In genomic region chr10:77011823-77012566, GRCh38 we compare ENCODE assay signal across 19 cellular contexts.
DNase-seq lines count a peak whose midpoint lies in the region; ATAC-seq and TF ChIP-seq lines count a peak whose summit lies in the region.
"Had no signal": no experiment of that assay in that cellular context is flagged by ENCODE, and none has a peak within 500 bp of the region (broad histone marks: within the 10 kb centered on the region; RNA-seq: fewer than 3 reads in every experiment).

No MANE protein-coding gene starts in this region.

- DNase-seq in GM03348 (ENCODE audit: low spot score) (peak; percentile 57), fibroblast of lung (ENCODE audit: low read depth in 2 of 2) (no peak), lung microvascular endothelial cell (ENCODE audit: low read depth in 2 of 2) (peak; percentile 23 to 30), thyroid gland (no peak), NCI-H1694 (lab: John Stamatoyannopoulos, UW) (no peak), HUDEP-2 (lab: John Stamatoyannopoulos, UW; ENCODE audit: unreplicated experiment in 76 of 76) (no peak), NCI-H345 treated with DMSO at 0.1 percent for 48 hours (lab: John Stamatoyannopoulos, UW; ENCODE audit: unreplicated experiment) (no peak)
- DNase-seq: activated CD8-positive, alpha-beta T cell treated with anti-CD3 and anti-CD28 coated beads, Interleukin-2, amount 10 ng/mL, durations not matched to agents 7 days and 5 days; effector CD4-positive, alpha-beta T cell; foreskin melanocyte; NCI-H2029 treated with DMSO at 0.1 percent for 48 hours; NCI-H524; SHP77; stimulated activated CD4-positive, alpha-beta T cell treated with anti-CD3 and anti-CD28 coated beads, Interleukin-12 subunit alpha, Interleukin-12 subunit beta, amount 100 ng/mL, for 4 hours; WERI-Rb-1 had no signal

- peak overlapping the region; percentile 21 for H3K4me2 ChIP-seq in fibroblast of lung (ENCODE audit: extremely low read depth, insufficient read depth, low read length)

- no peaks in the 10 kb centered on the region for H3K9me3 ChIP-seq in fibroblast of lung (ENCODE audit: control insufficient read depth, insufficient read depth, low read depth, low read length)
- no peaks in the 10 kb centered on the region for H3K9me3 ChIP-seq in thyroid gland

- no peaks in the 10 kb centered on the region for H3K36me3 ChIP-seq in fibroblast of lung (ENCODE audit: control insufficient read depth, insufficient read depth, low read length)
- no peaks in the 10 kb centered on the region for H3K36me3 ChIP-seq in thyroid gland
- H3K36me3 ChIP-seq: cardiac muscle cell, WERI-Rb-1 had no signal

- H3K4me3 ChIP-seq in fibroblast of lung (replicated peaks in 1 of 4; ENCODE audit: control extremely low read depth in 1 of 4, insufficient read depth in 1 of 4, low read depth in 3 of 4, low read length in 4 of 4) (no peak overlapping the region), thyroid gland (replicated peaks in 1 of 3) (no peak overlapping the region)
- H3K4me3 ChIP-seq: cardiac muscle cell had no signal

- no peak overlapping the region for H3K27ac ChIP-seq in fibroblast of lung (ENCODE audit: insufficient read depth, low read length)
- H3K27ac ChIP-seq in thyroid gland, result peak overlapping the region; percentile 3 to 59 (median 51)
- H3K27ac ChIP-seq: cardiac muscle cell, parathyroid adenoma, WERI-Rb-1 had no signal

- H3K4me1 ChIP-seq in fibroblast of lung (ENCODE audit: control insufficient read depth, extremely low read depth, insufficient read depth, low read length), result peaks cover 10% of the 10 kb centered on the region
- H3K4me1 ChIP-seq in thyroid gland, result peaks cover 0 to 3% of the 10 kb centered on the region in 2 donors
- H3K4me1 ChIP-seq: parathyroid adenoma had no signal

- H3K27me3 ChIP-seq in fibroblast of lung (ENCODE audit: control insufficient read depth, insufficient read depth, low read length) (no peaks in the 10 kb centered on the region), thyroid gland (no peaks in the 10 kb centered on the region)
- H3K27me3 ChIP-seq: cardiac muscle cell had no signal

- H2AFZ ChIP-seq in fibroblast of lung (ENCODE audit: low read length), result no peak overlapping the region
- H2AFZ ChIP-seq: parathyroid adenoma had no signal

- TF ChIP-seq CTCF in fibroblast of lung (conservative IDR thresholded peaks at IDR 0.05 in 1 of 2, IDR thresholded peaks at IDR 0.05 in 1 of 2; ENCODE audit: low read depth in 1 of 2, low read length in 2 of 2) (no peak), thyroid gland (IDR thresholded peaks at IDR 0.05) (no peak)

- WGBS in thyroid gland, 2 donors, result 53 to 74% methylated on average over 10 of the region's 10 CpGs

- no peak overlapping the region for H3K9ac ChIP-seq in fibroblast of lung (ENCODE audit: insufficient read depth, low read length)
- H3K9ac ChIP-seq: parathyroid adenoma had no signal

- TF ChIP-seq POLR2A in thyroid gland (IDR thresholded peaks at IDR 0.05), result no peak

- intact Hi-C loops in thyroid gland (cut with DNase I), result no loop called here

- no peak for ATAC-seq in HG03280 (IDR thresholded peaks at IDR 0.05; ENCODE audit: unreplicated experiment)
- ATAC-seq: activated CD8-positive, alpha-beta T cell treated with anti-CD3 and anti-CD28 coated beads, Interleukin-2, amount 10 ng/mL, durations not matched to agents 7 days and 5 days; stimulated activated effector memory CD8-positive, alpha-beta T cell treated with anti-CD3 and anti-CD28 coated beads, Interleukin-12 subunit alpha, Interleukin-12 subunit beta, amount 100 ng/mL, for 72 hours had no signal

- H3K79me2 ChIP-seq in fibroblast of lung (ENCODE audit: control insufficient read depth, insufficient read depth, low read length), result no peaks in the 10 kb centered on the region
- H3K79me2 ChIP-seq: parathyroid adenoma had no signal

- no peaks in the 10 kb centered on the region for H4K20me1 ChIP-seq in fibroblast of lung (ENCODE audit: control insufficient read depth, extremely low read depth, insufficient read depth, low read length)

Comparison
In these comparisons a context has a peak if more than half of its experiments do, and no peak if none do; other contexts are left out.
1. DNase-seq: peak in GM03348 (single experiment) and lung microvascular endothelial cell (2 of 2); none in fibroblast of lung (0 of 2), thyroid gland (0 of 2), NCI-H1694 (single experiment), HUDEP-2 (0 of 76) and NCI-H345 treated with DMSO at 0.1 percent for 48 hours (single experiment).